Comparison of ENCODE assay signal across 2 cellular contexts in the genomic region with DNA sequence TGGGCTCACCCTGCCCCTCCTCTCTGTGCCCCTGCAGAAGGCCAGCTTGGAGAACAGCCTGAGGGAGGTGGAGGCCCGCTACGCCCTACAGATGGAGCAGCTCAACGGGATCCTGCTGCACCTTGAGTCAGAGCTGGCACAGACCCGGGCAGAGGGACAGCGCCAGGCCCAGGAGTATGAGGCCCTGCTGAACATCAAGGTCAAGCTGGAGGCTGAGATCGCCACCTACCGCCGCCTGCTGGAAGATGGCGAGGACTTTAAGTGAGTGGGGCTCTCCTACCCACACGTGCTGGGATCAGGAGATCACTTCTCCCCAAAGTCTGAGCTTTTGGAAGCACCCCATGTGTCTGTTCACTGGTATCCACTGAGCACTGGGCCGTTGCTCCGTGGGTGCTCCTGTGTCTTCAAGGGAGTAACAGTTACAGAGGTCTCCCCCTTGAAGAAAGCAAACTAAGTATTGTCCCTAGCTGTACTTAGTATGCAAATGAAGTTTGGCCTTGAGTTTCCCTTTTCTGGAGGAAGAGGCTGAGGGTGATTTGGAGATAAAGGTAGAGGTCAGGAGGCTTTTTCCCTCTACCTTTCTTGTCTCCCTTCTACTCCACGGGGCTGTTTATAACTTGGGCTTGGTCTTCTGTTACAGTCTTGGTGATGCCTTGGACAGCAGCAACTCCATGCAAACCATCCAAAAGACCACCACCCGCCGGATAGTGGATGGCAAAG.
A peak's percentile ranks its signal among the peaks of the same experiment; 100 is the strongest.
TF ChIP-seq lines count a peak whose summit lies in the region.

No MANE protein-coding gene starts in this region.

TF ChIP-seq in IMR-90, 13 proteins besides CTCF, POLR2A, EP300 and RAD21:
- no peak for TF ChIP-seq MAZ (IDR thresholded peaks at IDR 0.05; ENCODE audit: borderline replicate concordance, low read depth, low read length)
- TF ChIP-seq RFX5 (IDR thresholded peaks at IDR 0.05; ENCODE audit: low read depth, low read length): no peak
- no peak for TF ChIP-seq USF2 (IDR thresholded peaks at IDR 0.05; ENCODE audit: low read depth, low read length)

TF ChIP-seq in GM12878, 131 proteins besides CTCF, POLR2A, EP300 and RAD21:
- TF ChIP-seq RBBP5 (conservative IDR thresholded peaks at IDR 0.05) (no peak), ZBED1 (IDR thresholded peaks at IDR 0.05; ENCODE audit: borderline replicate concordance) (no peak), CBX5 (IDR thresholded peaks at IDR 0.05; ENCODE audit: low read depth) (no peak), ZZZ3 (IDR thresholded peaks at IDR 0.05; ENCODE audit: control insufficient read depth, insufficient read length, low read depth) (no peak), BHLHE40 (IDR thresholded peaks at IDR 0.05; ENCODE audit: borderline replicate concordance in 1 of 2, low read depth in 2 of 2, low read length in 1 of 2) (peak in 1 of 2 experiments; percentile 34; a peak in 1 of 4 replicates)
